In genomic region chr2:76188334-76188733, GRCh38 we compare ENCODE assay signal across 32 cellular contexts.
"Had no signal": no experiment of that assay in that cellular context is flagged by ENCODE, and none has a peak within 500 bp of the region (broad histone marks: within the 10 kb centered on the region; RNA-seq: fewer than 3 reads in every experiment).

No MANE protein-coding gene starts in this region.

- H3K36me3 Mint-ChIP-seq: naive B cell; naive thymus-derived CD8-positive, alpha-beta T cell; stimulated activated memory B cell treated with anti-CD40 and anti-IgM and Interleukin-4, amounts not matched to agents 10 μg/mL and 1 μg/mL and 100 μg/mL, for 72 hours; type B pancreatic cell had no signal

- H3K4me3 Mint-ChIP-seq: naive B cell; naive thymus-derived CD8-positive, alpha-beta T cell; natural killer cell treated with Interleukin-12 subunit alpha and Interleukin-12 subunit beta and Interleukin-15 and Interleukin-18, amount 100 ng/mL, for 72 hours; nephron progenitor cell; neural crest cell; stimulated activated memory B cell treated with anti-CD40 and anti-IgM and Interleukin-4, amounts not matched to agents 10 μg/mL and 1 μg/mL and 100 μg/mL, for 72 hours; stimulated activated naive CD8-positive, alpha-beta T cell treated with anti-CD3 and anti-CD28 coated beads, Interleukin-15, amount 100 ng/mL, for 72 hours; type B pancreatic cell had no signal

- H2AFZ ChIP-seq: parathyroid adenoma had no signal

- H3K4me1 ChIP-seq: parathyroid adenoma, psoas muscle, right lobe of liver, sigmoid colon, suprapubic skin, testis, tibial artery, transverse colon, upper lobe of right lung, uterus had no signal

- H3K36me3 ChIP-seq: ovary, right lobe of liver, sigmoid colon, suprapubic skin, tibial artery, transverse colon, upper lobe of right lung, uterus had no signal

- H3K27ac ChIP-seq: ovary, parathyroid adenoma, psoas muscle, right lobe of liver, sigmoid colon, suprapubic skin, testis, tibial artery, transverse colon, upper lobe of right lung, uterus had no signal

- DNase-seq: naive B cell; naive thymus-derived CD8-positive, alpha-beta T cell; nephron progenitor cell; occipital lobe; ovary; posterior cingulate gyrus; psoas muscle; right cardiac atrium; right lobe of liver; sigmoid colon; small intestine; stimulated activated CD4-positive, alpha-beta T cell treated with anti-CD3 and anti-CD28 coated beads, Interleukin-15, amount 100 ng/mL, for 24 hours; stimulated activated CD4-positive, alpha-beta T cell treated with anti-CD3 and anti-CD28 coated beads, Interleukin-2, amount 100 ng/mL, for 24 hours; stimulated activated CD4-positive, alpha-beta T cell treated with anti-CD3 and anti-CD28 coated beads, Interleukin-2, amount 100 ng/mL, for 48 hours; stimulated activated CD4-positive, alpha-beta T cell treated with anti-CD3 and anti-CD28 coated beads, Interleukin-4, amount 100 ng/mL, for 4 hours; stimulated activated CD8-positive, alpha-beta memory T cell treated with anti-CD3 and anti-CD28 coated beads, Interleukin-4, amount 100 ng/mL, for 48 hours; stimulated activated naive CD4-positive, alpha-beta T cell; stimulated activated naive CD8-positive, alpha-beta T cell treated with anti-CD3 and anti-CD28 coated beads, Interleukin-15, amount 100 ng/mL, for 72 hours; stimulated activated naive CD8-positive, alpha-beta T cell treated with anti-CD3 and anti-CD28 coated beads, Interleukin-15, Interleukin-2, amounts not matched to agents 100 U/mL and 50 U/mL, for 24 hours; substantia nigra; testis; tibial artery; transverse colon; upper lobe of right lung; uterus had no signal

- H3K27ac Mint-ChIP-seq: naive B cell; naive thymus-derived CD8-positive, alpha-beta T cell; natural killer cell treated with Interleukin-12 subunit alpha and Interleukin-12 subunit beta and Interleukin-15 and Interleukin-18, amount 100 ng/mL, for 72 hours; nephron progenitor cell; progenitor cell of endocrine pancreas; stimulated activated memory B cell treated with anti-CD40 and anti-IgM and Interleukin-4, amounts not matched to agents 10 μg/mL and 1 μg/mL and 100 μg/mL, for 72 hours; stimulated activated naive CD8-positive, alpha-beta T cell treated with anti-CD3 and anti-CD28 coated beads, Interleukin-15, amount 100 ng/mL, for 72 hours; type B pancreatic cell had no signal

- H3K9me3 Mint-ChIP-seq: nephron progenitor cell, neural crest cell, type B pancreatic cell had no signal

- H3K79me2 ChIP-seq: parathyroid adenoma had no signal

- H3K4me3 ChIP-seq: ovary, psoas muscle, right lobe of liver, sigmoid colon, suprapubic skin, testis, tibial artery, transverse colon, upper lobe of right lung, uterus had no signal

- H3K27me3 ChIP-seq: ovary, right lobe of liver, sigmoid colon, suprapubic skin, testis, tibial artery, transverse colon, upper lobe of right lung, uterus had no signal

- H3K9me3 ChIP-seq: ovary, psoas muscle, right lobe of liver, sigmoid colon, suprapubic skin, testis, tibial artery, transverse colon, upper lobe of right lung, uterus had no signal

- H3K4me1 Mint-ChIP-seq: naive B cell; naive thymus-derived CD8-positive, alpha-beta T cell; nephron progenitor cell; neural crest cell; stimulated activated memory B cell treated with anti-CD40 and anti-IgM and Interleukin-4, amounts not matched to agents 10 μg/mL and 1 μg/mL and 100 μg/mL, for 72 hours; stimulated activated naive CD8-positive, alpha-beta T cell treated with anti-CD3 and anti-CD28 coated beads, Interleukin-15, amount 100 ng/mL, for 72 hours had no signal

- H3K9ac ChIP-seq: parathyroid adenoma had no signal

- H3K27me3 Mint-ChIP-seq: naive B cell; naive thymus-derived CD8-positive, alpha-beta T cell; natural killer cell treated with Interleukin-12 subunit alpha and Interleukin-12 subunit beta and Interleukin-15 and Interleukin-18, amount 100 ng/mL, for 72 hours; progenitor cell of endocrine pancreas; stimulated activated memory B cell treated with anti-CD40 and anti-IgM and Interleukin-4, amounts not matched to agents 10 μg/mL and 1 μg/mL and 100 μg/mL, for 72 hours; stimulated activated naive CD8-positive, alpha-beta T cell treated with anti-CD3 and anti-CD28 coated beads, Interleukin-15, amount 100 ng/mL, for 72 hours had no signal
